In genomic region chr7:27247000-27247399, GRCh38 we compare ENCODE assay signal across 29 cellular contexts. TPM values are rescaled to one million over a fixed set of nuclear protein-coding genes. Genes with fewer than 3 reads are reported as not detected.
"Had no signal": no experiment of that assay in that cellular context is flagged by ENCODE, and none has a peak within 500 bp of the region (broad histone marks: within the 10 kb centered on the region; RNA-seq: fewer than 3 reads in every experiment).

No MANE protein-coding gene starts in this region.

- H3K36me3 Mint-ChIP-seq: natural killer cell had no signal

- H3K27ac Mint-ChIP-seq: activated CD4-positive, alpha-beta memory T cell treated with anti-CD3 and anti-CD28 coated beads, Interleukin-2, amount 10 ng/mL, durations not matched to agents 7 days and 5 days; activated CD4-positive, alpha-beta T cell treated with anti-CD3 and anti-CD28 coated beads, Interleukin-2, amount 10 ng/mL, durations not matched to agents 7 days and 5 days; activated T-cell treated with anti-CD3 and anti-CD28 coated beads, Interleukin-2, amount 50 U/mL, for 24 hours; natural killer cell; stimulated activated effector memory CD8-positive, alpha-beta T cell treated with anti-CD3 and anti-CD28 coated beads, Interleukin-12 subunit alpha, Interleukin-12 subunit beta, amount 100 ng/mL, for 72 hours; stimulated activated naive CD8-positive, alpha-beta T cell treated with anti-CD3 and anti-CD28 coated beads, Interleukin-15, amount 100 ng/mL, for 72 hours had no signal

- H3K27ac ChIP-seq: esophagus muscularis mucosa, foreskin keratinocyte, heart right ventricle, left lung, lower lobe of right lung, neutrophil, skin epidermis, upper lobe of left lung had no signal

- ATAC-seq: foreskin keratinocyte; heart right ventricle; left lung; natural killer cell; sciatic nerve; stimulated activated effector memory CD8-positive, alpha-beta T cell treated with anti-CD3 and anti-CD28 coated beads, Interleukin-12 subunit alpha, Interleukin-12 subunit beta, amount 100 ng/mL, for 72 hours; stimulated activated naive CD8-positive, alpha-beta T cell treated with anti-CD3 and anti-CD28 coated beads, Interleukin-15, amount 100 ng/mL, for 72 hours had no signal

- H3K4me1 ChIP-seq: foreskin keratinocyte had no signal

- DNase-seq: activated CD4-positive, alpha-beta memory T cell treated with anti-CD3 and anti-CD28 coated beads, Interleukin-2, amount 10 ng/mL, durations not matched to agents 7 days and 5 days; activated CD4-positive, alpha-beta T cell treated with anti-CD3 and anti-CD28 coated beads for 1 hour; activated CD4-positive, alpha-beta T cell treated with anti-CD3 and anti-CD28 coated beads, Interleukin-2, amount 10 ng/mL, durations not matched to agents 7 days and 5 days; activated CD8-positive, alpha-beta memory T cell treated with anti-CD3 and anti-CD28 coated beads, Interleukin-2, amount 50 U/mL, for 48 hours; activated gamma-delta T cell treated with Interleukin-2 at 50 U/mL for 16 hours; activated naive CD4-positive, alpha-beta T cell treated with anti-CD3 and anti-CD28 coated beads, Interleukin-2, amount 50 U/mL, for 16 hours; activated T-cell treated with anti-CD3 and anti-CD28 coated beads, Interleukin-2, amount 50 U/mL, for 24 hours; amygdala; central memory CD4-positive, alpha-beta T cell; foreskin keratinocyte; heart right ventricle; kidney glomerular epithelial cell; left lung; lower lobe of right lung; mesenchymal stem cell; natural killer cell; stimulated activated CD4-positive, alpha-beta T cell treated with anti-CD3 and anti-CD28 coated beads, Interleukin-4, amount 100 ng/mL, for 24 hours; stimulated activated naive CD8-positive, alpha-beta T cell treated with anti-CD3 and anti-CD28 coated beads, Interleukin-15, amount 100 ng/mL, for 72 hours; substantia nigra; T-helper 2 cell; upper lobe of left lung had no signal

- H3K9me3 Mint-ChIP-seq: activated CD4-positive, alpha-beta memory T cell treated with anti-CD3 and anti-CD28 coated beads, Interleukin-2, amount 10 ng/mL, durations not matched to agents 7 days and 5 days; activated T-cell treated with anti-CD3 and anti-CD28 coated beads, Interleukin-2, amount 50 U/mL, for 24 hours; natural killer cell; stimulated activated effector memory CD8-positive, alpha-beta T cell treated with anti-CD3 and anti-CD28 coated beads, Interleukin-12 subunit alpha, Interleukin-12 subunit beta, amount 100 ng/mL, for 72 hours; stimulated activated naive CD8-positive, alpha-beta T cell treated with anti-CD3 and anti-CD28 coated beads, Interleukin-15, amount 100 ng/mL, for 72 hours had no signal

- H3K36me3 ChIP-seq: esophagus muscularis mucosa, heart right ventricle, left lung, lower lobe of right lung, neutrophil, upper lobe of left lung had no signal

- H3K4me3 Mint-ChIP-seq: activated CD4-positive, alpha-beta memory T cell treated with anti-CD3 and anti-CD28 coated beads, Interleukin-2, amount 10 ng/mL, durations not matched to agents 7 days and 5 days; activated CD4-positive, alpha-beta T cell treated with anti-CD3 and anti-CD28 coated beads, Interleukin-2, amount 10 ng/mL, durations not matched to agents 7 days and 5 days; activated T-cell treated with anti-CD3 and anti-CD28 coated beads, Interleukin-2, amount 50 U/mL, for 24 hours; natural killer cell; stimulated activated effector memory CD8-positive, alpha-beta T cell treated with anti-CD3 and anti-CD28 coated beads, Interleukin-12 subunit alpha, Interleukin-12 subunit beta, amount 100 ng/mL, for 72 hours; stimulated activated naive CD8-positive, alpha-beta T cell treated with anti-CD3 and anti-CD28 coated beads, Interleukin-15, amount 100 ng/mL, for 72 hours had no signal

- H3K4me3 ChIP-seq: heart right ventricle, left lung, lower lobe of right lung, skin epidermis, upper lobe of left lung had no signal

RNA-seq across cellular contexts. Expression of gene EVX1, which starts 4.4 kb away (rescaled TPM):
- total RNA-seq: activated CD4-positive, alpha-beta memory T cell treated with anti-CD3 and anti-CD28 coated beads, Interleukin-2, amount 10 ng/mL, durations not matched to agents 7 days and 5 days; activated CD4-positive, alpha-beta T cell treated with anti-CD3 and anti-CD28 coated beads, Interleukin-2, amount 10 ng/mL, durations not matched to agents 7 days and 5 days; esophagus muscularis mucosa; foreskin keratinocyte; heart right ventricle; left lung; lower lobe of right lung; mononuclear cell; natural killer cell; osteocyte; posterior vena cava; sciatic nerve; upper lobe of left lung had no signal
- polyA plus RNA-seq: foreskin keratinocyte, heart right ventricle had no signal

RNA-seq across cellular contexts. Expression of gene HOXA13, which starts 47.1 kb away (rescaled TPM):
- total RNA-seq: activated CD4-positive, alpha-beta memory T cell treated with anti-CD3 and anti-CD28 coated beads, Interleukin-2, amount 10 ng/mL, durations not matched to agents 7 days and 5 days; activated CD4-positive, alpha-beta T cell treated with anti-CD3 and anti-CD28 coated beads, Interleukin-2, amount 10 ng/mL, durations not matched to agents 7 days and 5 days; esophagus muscularis mucosa; foreskin keratinocyte; heart right ventricle; left lung; lower lobe of right lung; natural killer cell; osteocyte; upper lobe of left lung had no signal
- polyA plus RNA-seq: foreskin keratinocyte, heart right ventricle had no signal
